1 cellular context compared by ENCODE assay signal in the genomic region with DNA sequence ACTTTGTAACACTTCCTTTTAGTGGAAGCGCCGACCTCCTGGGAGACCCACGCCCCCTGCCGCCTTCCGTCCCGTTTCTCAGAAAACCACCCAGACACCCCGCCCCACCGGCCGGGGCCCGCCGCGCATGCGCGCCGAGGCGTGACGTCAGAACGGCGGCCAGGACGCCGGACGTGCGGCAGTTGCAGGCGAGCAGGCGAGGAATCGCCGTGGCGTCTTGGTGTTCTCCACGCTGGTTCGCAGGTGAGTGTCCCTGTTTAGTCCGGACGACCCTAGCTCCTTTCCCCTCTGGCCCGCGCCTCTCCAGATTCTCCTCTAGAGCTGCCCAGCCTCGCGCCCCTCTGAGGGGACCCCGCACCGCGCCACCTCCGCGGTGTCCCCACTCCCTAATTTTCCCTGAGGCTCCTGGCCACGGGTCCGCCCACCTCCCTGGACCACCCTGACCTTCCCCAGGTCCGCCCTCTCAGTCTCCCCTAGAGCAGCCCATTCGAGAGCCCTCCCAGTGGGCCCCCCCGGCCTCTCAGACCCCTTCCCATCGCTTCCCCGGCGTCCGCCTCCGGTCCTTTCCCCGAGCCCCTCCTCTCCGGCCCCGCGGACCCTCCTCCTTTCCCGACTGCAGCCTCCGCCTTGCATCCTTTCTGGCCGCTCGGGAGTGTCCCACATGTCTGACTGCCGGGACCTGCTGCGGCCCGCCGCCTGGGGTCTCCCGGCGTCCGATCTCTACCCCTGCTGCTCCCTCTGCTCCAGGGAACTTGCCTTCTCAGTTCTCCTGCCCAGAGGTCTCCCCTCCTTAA.
A peak's percentile ranks its signal among the peaks of the same experiment; 100 is the strongest.
TF ChIP-seq lines count a peak whose summit lies in the region.

A gene with protein sequence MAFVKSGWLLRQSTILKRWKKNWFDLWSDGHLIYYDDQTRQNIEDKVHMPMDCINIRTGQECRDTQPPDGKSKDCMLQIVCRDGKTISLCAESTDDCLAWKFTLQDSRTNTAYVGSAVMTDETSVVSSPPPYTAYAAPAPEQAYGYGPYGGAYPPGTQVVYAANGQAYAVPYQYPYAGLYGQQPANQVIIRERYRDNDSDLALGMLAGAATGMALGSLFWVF (plus strand): TSS at position 181 of the 794 bp plus-strand sequence. CDS start 15,606 bp downstream, outside the sequence.

TF ChIP-seq in HepG2, 621 proteins besides CTCF, POLR2A, EP300 and RAD21 (continued from another document and continues in another):
- TF ChIP-seq, protein P1, sequence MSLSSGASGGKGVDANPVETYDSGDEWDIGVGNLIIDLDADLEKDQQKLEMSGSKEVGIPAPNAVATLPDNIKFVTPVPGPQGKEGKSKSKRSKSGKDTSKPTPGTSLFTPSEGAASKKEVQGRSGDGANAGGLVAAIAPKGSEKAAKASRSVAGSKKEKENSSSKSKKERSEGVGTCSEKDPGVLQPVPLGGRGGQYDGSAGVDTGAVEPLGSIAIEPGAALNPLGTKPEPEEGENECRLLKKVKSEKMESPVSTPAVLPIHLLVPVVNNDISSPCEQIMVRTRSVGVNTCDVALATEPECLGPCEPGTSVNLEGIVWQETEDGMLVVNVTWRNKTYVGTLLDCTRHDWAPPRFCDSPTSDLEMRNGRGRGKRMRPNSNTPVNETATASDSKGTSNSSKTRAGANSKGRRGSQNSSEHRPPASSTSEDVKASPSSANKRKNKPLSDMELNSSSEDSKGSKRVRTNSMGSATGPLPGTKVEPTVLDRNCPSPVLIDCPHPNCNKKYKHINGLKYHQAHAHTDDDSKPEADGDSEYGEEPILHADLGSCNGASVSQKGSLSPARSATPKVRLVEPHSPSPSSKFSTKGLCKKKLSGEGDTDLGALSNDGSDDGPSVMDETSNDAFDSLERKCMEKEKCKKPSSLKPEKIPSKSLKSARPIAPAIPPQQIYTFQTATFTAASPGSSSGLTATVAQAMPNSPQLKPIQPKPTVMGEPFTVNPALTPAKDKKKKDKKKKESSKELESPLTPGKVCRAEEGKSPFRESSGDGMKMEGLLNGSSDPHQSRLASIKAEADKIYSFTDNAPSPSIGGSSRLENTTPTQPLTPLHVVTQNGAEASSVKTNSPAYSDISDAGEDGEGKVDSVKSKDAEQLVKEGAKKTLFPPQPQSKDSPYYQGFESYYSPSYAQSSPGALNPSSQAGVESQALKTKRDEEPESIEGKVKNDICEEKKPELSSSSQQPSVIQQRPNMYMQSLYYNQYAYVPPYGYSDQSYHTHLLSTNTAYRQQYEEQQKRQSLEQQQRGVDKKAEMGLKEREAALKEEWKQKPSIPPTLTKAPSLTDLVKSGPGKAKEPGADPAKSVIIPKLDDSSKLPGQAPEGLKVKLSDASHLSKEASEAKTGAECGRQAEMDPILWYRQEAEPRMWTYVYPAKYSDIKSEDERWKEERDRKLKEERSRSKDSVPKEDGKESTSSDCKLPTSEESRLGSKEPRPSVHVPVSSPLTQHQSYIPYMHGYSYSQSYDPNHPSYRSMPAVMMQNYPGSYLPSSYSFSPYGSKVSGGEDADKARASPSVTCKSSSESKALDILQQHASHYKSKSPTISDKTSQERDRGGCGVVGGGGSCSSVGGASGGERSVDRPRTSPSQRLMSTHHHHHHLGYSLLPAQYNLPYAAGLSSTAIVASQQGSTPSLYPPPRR (CRISPR knock-in tag; IDR thresholded peaks at IDR 0.05; ENCODE audit: borderline replicate concordance): no peak
- TF ChIP-seq SNAPC2 (CRISPR knock-in tag; IDR thresholded peaks at IDR 0.05): peak; percentile 59; the same call in 1 of the 2 replicates
- TF ChIP-seq SSRP1 (CRISPR knock-in tag; IDR thresholded peaks at IDR 0.05): no peak
- TF ChIP-seq MATR3 (CRISPR knock-in tag; IDR thresholded peaks at IDR 0.05): no peak
- TF ChIP-seq ZNF264 (CRISPR knock-in tag; IDR thresholded peaks at IDR 0.05): no peak
- no peak for TF ChIP-seq SP1 (IDR thresholded peaks at IDR 0.05)
- TF ChIP-seq SP1 (CRISPR knock-in tag; IDR thresholded peaks at IDR 0.05): peak; percentile 54
- peak; percentile 82; the same call in 1 of the 2 replicates for TF ChIP-seq ZNF335 (CRISPR knock-in tag; IDR thresholded peaks at IDR 0.05)
- peak; percentile 57 for TF ChIP-seq SP4 (CRISPR knock-in tag; IDR thresholded peaks at IDR 0.05)
- peak; percentile 85 for TF ChIP-seq ZNF552 (CRISPR knock-in tag; IDR thresholded peaks at IDR 0.05; ENCODE audit: borderline replicate concordance)
- TF ChIP-seq KDM3A (CRISPR knock-in tag; IDR thresholded peaks at IDR 0.05; ENCODE audit: low read depth): no peak; the same call in 1 of the 2 replicates
- TF ChIP-seq, protein P2, sequence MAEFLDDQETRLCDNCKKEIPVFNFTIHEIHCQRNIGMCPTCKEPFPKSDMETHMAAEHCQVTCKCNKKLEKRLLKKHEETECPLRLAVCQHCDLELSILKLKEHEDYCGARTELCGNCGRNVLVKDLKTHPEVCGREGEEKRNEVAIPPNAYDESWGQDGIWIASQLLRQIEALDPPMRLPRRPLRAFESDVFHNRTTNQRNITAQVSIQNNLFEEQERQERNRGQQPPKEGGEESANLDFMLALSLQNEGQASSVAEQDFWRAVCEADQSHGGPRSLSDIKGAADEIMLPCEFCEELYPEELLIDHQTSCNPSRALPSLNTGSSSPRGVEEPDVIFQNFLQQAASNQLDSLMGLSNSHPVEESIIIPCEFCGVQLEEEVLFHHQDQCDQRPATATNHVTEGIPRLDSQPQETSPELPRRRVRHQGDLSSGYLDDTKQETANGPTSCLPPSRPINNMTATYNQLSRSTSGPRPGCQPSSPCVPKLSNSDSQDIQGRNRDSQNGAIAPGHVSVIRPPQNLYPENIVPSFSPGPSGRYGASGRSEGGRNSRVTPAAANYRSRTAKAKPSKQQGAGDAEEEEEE (CRISPR knock-in tag; IDR thresholded peaks at IDR 0.05; ENCODE audit: borderline replicate concordance): no peak
- TF ChIP-seq MED13 (CRISPR knock-in tag; IDR thresholded peaks at IDR 0.05): no peak; the same call in 1 of the 2 replicates
- TF ChIP-seq, protein P3, sequence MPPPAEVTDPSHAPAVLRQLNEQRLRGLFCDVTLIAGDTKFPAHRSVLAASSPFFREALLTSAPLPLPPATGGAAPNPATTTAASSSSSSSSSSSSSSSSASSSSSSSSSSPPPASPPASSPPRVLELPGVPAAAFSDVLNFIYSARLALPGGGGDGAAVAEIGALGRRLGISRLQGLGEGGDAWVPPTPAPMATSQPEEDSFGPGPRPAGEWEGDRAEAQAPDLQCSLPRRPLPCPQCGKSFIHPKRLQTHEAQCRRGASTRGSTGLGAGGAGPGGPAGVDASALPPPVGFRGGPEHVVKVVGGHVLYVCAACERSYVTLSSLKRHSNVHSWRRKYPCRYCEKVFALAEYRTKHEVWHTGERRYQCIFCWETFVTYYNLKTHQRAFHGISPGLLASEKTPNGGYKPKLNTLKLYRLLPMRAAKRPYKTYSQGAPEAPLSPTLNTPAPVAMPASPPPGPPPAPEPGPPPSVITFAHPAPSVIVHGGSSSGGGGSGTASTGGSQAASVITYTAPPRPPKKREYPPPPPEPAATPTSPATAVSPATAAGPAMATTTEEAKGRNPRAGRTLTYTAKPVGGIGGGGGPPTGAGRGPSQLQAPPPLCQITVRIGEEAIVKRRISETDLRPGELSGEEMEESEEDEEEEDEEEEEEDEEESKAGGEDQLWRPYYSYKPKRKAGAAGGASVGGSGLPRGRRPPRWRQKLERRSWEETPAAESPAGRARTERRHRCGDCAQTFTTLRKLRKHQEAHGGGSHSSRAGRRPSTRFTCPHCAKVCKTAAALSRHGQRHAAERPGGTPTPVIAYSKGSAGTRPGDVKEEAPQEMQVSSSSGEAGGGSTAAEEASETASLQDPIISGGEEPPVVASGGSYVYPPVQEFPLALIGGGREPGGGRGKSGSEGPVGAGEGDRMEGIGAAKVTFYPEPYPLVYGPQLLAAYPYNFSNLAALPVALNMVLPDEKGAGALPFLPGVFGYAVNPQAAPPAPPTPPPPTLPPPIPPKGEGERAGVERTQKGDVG (CRISPR knock-in tag; IDR thresholded peaks at IDR 0.05; ENCODE audit: borderline replicate concordance): no peak
- TF ChIP-seq PAWR (CRISPR knock-in tag; IDR thresholded peaks at IDR 0.05; ENCODE audit: borderline replicate concordance): no peak; the same call in 1 of the 2 replicates
- TF ChIP-seq, protein P4, sequence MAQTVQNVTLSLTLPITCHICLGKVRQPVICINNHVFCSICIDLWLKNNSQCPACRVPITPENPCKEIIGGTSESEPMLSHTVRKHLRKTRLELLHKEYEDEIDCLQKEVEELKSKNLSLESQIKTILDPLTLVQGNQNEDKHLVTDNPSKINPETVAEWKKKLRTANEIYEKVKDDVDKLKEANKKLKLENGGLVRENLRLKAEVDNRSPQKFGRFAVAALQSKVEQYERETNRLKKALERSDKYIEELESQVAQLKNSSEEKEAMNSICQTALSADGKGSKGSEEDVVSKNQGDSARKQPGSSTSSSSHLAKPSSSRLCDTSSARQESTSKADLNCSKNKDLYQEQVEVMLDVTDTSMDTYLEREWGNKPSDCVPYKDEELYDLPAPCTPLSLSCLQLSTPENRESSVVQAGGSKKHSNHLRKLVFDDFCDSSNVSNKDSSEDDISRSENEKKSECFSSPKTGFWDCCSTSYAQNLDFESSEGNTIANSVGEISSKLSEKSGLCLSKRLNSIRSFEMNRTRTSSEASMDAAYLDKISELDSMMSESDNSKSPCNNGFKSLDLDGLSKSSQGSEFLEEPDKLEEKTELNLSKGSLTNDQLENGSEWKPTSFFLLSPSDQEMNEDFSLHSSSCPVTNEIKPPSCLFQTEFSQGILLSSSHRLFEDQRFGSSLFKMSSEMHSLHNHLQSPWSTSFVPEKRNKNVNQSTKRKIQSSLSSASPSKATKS (CRISPR knock-in tag; IDR thresholded peaks at IDR 0.05): no peak
- no peak; the same call in 1 of the 2 replicates for TF ChIP-seq ELF1 (CRISPR knock-in tag; IDR thresholded peaks at IDR 0.05)
- no peak for TF ChIP-seq SOX6 (IDR thresholded peaks at IDR 0.05)
- TF ChIP-seq SOX6 (CRISPR knock-in tag; IDR thresholded peaks at IDR 0.05): peak; percentile 29
- peak; percentile 30 for TF ChIP-seq ZFY (CRISPR knock-in tag; IDR thresholded peaks at IDR 0.05)
- no peak for TF ChIP-seq SRSF1 (optimal IDR thresholded peaks at IDR 0.05; ENCODE audit: low read depth, low read length)
- TF ChIP-seq, protein P5, sequence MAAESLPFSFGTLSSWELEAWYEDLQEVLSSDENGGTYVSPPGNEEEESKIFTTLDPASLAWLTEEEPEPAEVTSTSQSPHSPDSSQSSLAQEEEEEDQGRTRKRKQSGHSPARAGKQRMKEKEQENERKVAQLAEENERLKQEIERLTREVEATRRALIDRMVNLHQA (CRISPR knock-in tag; IDR thresholded peaks at IDR 0.05): no peak
- TF ChIP-seq KDM2A (CRISPR knock-in tag; IDR thresholded peaks at IDR 0.05; ENCODE audit: borderline replicate concordance, low read depth): peak; percentile 68
- TF ChIP-seq, protein P6, sequence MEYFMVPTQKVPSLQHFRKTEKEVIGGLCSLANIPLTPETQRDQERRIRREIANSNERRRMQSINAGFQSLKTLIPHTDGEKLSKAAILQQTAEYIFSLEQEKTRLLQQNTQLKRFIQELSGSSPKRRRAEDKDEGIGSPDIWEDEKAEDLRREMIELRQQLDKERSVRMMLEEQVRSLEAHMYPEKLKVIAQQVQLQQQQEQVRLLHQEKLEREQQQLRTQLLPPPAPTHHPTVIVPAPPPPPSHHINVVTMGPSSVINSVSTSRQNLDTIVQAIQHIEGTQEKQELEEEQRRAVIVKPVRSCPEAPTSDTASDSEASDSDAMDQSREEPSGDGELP (IDR thresholded peaks at IDR 0.05; ENCODE audit: borderline replicate concordance, low read depth): no peak
- no peak; the same call in 1 of the 2 replicates for TF ChIP-seq ZIK1 (CRISPR knock-in tag; IDR thresholded peaks at IDR 0.05; ENCODE audit: borderline replicate concordance, low read depth)
- TF ChIP-seq, protein P7, sequence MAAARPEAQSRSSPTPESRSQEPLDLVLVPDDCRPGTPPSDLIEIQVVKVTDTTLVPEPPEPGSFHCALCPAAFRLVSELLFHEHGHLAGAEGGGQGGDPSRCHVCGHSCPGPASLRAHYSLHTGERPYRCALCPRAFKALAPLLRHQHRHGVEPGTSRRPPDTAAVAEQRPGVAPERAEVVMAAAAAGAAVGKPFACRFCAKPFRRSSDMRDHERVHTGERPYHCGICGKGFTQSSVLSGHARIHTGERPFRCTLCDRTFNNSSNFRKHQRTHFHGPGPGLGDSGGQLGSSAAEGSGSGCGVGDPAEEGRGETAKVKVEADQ (CRISPR knock-in tag; IDR thresholded peaks at IDR 0.05; ENCODE audit: borderline replicate concordance): peak; percentile 15; the same call in 1 of the 2 replicates
- TF ChIP-seq ZNF614 (CRISPR knock-in tag; IDR thresholded peaks at IDR 0.05; ENCODE audit: borderline replicate concordance): no peak
